ENCODE assay signal across 1 cellular context in the genomic region with DNA sequence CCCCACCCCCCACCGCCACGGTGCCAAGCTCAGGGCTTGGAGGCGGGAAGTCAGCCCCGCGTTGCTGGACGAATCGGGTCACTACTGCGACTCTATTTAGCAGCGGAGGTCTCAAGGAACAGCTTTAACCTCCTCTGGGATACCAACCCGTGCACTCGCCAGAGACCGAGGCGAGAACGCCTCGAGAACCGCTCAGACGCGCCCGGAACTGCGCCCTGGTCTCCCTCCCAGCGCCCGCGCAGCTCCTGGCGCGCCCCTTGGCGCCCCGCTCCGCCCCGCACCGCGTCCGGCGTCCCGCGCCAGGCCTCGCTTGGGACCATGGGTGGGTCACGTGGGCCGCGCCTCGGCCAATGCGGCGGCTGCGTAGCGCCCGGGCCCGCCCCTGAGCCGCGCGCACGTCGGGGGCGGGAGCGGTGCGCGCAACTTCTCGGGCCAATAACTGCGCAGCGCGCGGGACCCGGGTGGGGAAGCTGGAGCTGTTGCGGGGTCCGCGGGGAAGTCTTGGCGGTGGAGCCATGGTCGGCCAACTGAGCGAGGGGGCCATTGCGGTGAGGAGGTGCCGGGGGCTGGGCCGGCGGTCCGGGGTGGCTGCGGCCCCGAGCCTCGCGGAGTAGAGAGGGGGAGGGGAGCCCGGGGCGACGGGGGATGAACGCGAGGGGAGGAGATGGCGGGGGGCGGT.
TF ChIP-seq lines count a peak whose summit lies in the region.

Gene RPA1, plus strand, starts transcription at position 427 of the 679 bp plus-strand sequence. Its CDS starts 89 bp downstream, at position 516.
A gene with protein sequence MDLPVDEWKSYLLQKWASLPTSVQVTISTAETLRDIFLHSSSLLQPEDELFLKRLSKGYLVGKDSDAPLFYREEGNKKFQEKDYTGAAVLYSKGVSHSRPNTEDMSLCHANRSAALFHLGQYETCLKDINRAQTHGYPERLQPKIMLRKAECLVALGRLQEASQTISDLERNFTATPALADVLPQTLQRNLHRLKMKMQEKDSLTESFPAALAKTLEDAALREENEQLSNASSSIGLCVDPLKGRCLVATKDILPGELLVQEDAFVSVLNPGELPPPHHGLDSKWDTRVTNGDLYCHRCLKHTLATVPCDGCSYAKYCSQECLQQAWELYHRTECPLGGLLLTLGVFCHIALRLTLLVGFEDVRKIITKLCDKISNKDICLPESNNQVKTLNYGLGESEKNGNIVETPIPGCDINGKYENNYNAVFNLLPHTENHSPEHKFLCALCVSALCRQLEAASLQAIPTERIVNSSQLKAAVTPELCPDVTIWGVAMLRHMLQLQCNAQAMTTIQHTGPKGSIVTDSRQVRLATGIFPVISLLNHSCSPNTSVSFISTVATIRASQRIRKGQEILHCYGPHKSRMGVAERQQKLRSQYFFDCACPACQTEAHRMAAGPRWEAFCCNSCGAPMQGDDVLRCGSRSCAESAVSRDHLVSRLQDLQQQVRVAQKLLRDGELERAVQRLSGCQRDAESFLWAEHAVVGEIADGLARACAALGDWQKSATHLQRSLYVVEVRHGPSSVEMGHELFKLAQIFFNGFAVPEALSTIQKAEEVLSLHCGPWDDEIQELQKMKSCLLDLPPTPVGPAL (minus strand): TSS at position 324 of the 679 bp plus-strand sequence. CDS start 1,908 bp downstream, outside the sequence.

TF ChIP-seq in K562, 482 proteins besides CTCF, POLR2A, EP300 and RAD21 (continued from another document and continues in another):
- TF ChIP-seq SFPQ (IDR thresholded peaks at IDR 0.05; ENCODE audit: low read depth, low read length) (no peak), ZBTB8A (IDR thresholded peaks at IDR 0.05; ENCODE audit: partially characterized antibody) (no peak), FOXA1 (IDR thresholded peaks at IDR 0.05; ENCODE audit: borderline replicate concordance) (no peak), RBM25 (IDR thresholded peaks at IDR 0.05; ENCODE audit: low read depth, low read length, severe bottlenecking) (peak; percentile 95), FOS (IDR thresholded peaks at IDR 0.05; ENCODE audit: extremely low read depth, insufficient read length) (peak; percentile 16), ATF7 (IDR thresholded peaks at IDR 0.05) (peak; percentile 8; the same call in 1 of the 2 replicates), ZNF175 (CRISPR knock-in tag; IDR thresholded peaks at IDR 0.05; ENCODE audit: low read depth) (no peak), CHD2 (IDR thresholded peaks at IDR 0.05; ENCODE audit: low read depth, low read length) (no peak), PHF21A (IDR thresholded peaks at IDR 0.05; ENCODE audit: borderline replicate concordance, low read depth) (no peak), SMAD2 (IDR thresholded peaks at IDR 0.05; ENCODE audit: low read depth, low read length) (no peak), RHOXF2B (CRISPR knock-in tag; conservative IDR thresholded peaks at IDR 0.05) (no peak), SREBF2 (CRISPR knock-in tag; IDR thresholded peaks at IDR 0.05) (no peak), CHCHD3 (CRISPR knock-in tag; IDR thresholded peaks at IDR 0.05) (no peak), RERE (CRISPR knock-in tag; IDR thresholded peaks at IDR 0.05; ENCODE audit: borderline replicate concordance) (no peak), ZFP1 (CRISPR knock-in tag; IDR thresholded peaks at IDR 0.05) (no peak), SMARCB1 (IDR thresholded peaks at IDR 0.05; ENCODE audit: insufficient read length, low read depth) (no peak), HES1 (IDR thresholded peaks at IDR 0.05; ENCODE audit: low read depth) (no peak), ZNF696 (CRISPR knock-in tag; conservative IDR thresholded peaks at IDR 0.05) (no peak), PTRF (tag; IDR thresholded peaks at IDR 0.05) (no peak), ERF (CRISPR knock-in tag; IDR thresholded peaks at IDR 0.05) (no peak), E2F3 (CRISPR knock-in tag; IDR thresholded peaks at IDR 0.05) (0 out of 2 replicates have a peak, but pooled peaks have one; percentile 36), TRIM25 (IDR thresholded peaks at IDR 0.05; ENCODE audit: borderline replicate concordance) (no peak), ELK1 (CRISPR knock-in tag; IDR thresholded peaks at IDR 0.05) (no peak), SRSF1 (IDR thresholded peaks at IDR 0.05; ENCODE audit: low read depth, low read length) (no peak), RBM34 (IDR thresholded peaks at IDR 0.05; ENCODE audit: borderline replicate concordance, insufficient read depth, low read length) (0 out of 2 replicates have a peak, but pooled peaks have one; percentile 25), CC2D1A (IDR thresholded peaks at IDR 0.05) (no peak), KAT2B (IDR thresholded peaks at IDR 0.05; ENCODE audit: low read depth, low read length) (no peak), ZNF121 (CRISPR knock-in tag; conservative IDR thresholded peaks at IDR 0.05) (no peak), HSF4 (CRISPR knock-in tag; IDR thresholded peaks at IDR 0.05; ENCODE audit: borderline replicate concordance) (no peak)
- TF ChIP-seq, protein P1, sequence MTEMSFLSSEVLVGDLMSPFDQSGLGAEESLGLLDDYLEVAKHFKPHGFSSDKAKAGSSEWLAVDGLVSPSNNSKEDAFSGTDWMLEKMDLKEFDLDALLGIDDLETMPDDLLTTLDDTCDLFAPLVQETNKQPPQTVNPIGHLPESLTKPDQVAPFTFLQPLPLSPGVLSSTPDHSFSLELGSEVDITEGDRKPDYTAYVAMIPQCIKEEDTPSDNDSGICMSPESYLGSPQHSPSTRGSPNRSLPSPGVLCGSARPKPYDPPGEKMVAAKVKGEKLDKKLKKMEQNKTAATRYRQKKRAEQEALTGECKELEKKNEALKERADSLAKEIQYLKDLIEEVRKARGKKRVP (CRISPR knock-in tag; IDR thresholded peaks at IDR 0.05) = no peak
- TF ChIP-seq, protein P2, sequence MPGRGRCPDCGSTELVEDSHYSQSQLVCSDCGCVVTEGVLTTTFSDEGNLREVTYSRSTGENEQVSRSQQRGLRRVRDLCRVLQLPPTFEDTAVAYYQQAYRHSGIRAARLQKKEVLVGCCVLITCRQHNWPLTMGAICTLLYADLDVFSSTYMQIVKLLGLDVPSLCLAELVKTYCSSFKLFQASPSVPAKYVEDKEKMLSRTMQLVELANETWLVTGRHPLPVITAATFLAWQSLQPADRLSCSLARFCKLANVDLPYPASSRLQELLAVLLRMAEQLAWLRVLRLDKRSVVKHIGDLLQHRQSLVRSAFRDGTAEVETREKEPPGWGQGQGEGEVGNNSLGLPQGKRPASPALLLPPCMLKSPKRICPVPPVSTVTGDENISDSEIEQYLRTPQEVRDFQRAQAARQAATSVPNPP (IDR thresholded peaks at IDR 0.05; ENCODE audit: borderline replicate concordance, insufficient read depth, insufficient read length) = no peak
- TF ChIP-seq, protein P3, sequence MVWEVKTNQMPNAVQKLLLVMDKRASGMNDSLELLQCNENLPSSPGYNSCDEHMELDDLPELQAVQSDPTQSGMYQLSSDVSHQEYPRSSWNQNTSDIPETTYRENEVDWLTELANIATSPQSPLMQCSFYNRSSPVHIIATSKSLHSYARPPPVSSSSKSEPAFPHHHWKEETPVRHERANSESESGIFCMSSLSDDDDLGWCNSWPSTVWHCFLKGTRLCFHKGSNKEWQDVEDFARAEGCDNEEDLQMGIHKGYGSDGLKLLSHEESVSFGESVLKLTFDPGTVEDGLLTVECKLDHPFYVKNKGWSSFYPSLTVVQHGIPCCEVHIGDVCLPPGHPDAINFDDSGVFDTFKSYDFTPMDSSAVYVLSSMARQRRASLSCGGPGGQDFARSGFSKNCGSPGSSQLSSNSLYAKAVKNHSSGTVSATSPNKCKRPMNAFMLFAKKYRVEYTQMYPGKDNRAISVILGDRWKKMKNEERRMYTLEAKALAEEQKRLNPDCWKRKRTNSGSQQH (CRISPR knock-in tag; IDR thresholded peaks at IDR 0.05) = no peak
- TF ChIP-seq, protein P4, sequence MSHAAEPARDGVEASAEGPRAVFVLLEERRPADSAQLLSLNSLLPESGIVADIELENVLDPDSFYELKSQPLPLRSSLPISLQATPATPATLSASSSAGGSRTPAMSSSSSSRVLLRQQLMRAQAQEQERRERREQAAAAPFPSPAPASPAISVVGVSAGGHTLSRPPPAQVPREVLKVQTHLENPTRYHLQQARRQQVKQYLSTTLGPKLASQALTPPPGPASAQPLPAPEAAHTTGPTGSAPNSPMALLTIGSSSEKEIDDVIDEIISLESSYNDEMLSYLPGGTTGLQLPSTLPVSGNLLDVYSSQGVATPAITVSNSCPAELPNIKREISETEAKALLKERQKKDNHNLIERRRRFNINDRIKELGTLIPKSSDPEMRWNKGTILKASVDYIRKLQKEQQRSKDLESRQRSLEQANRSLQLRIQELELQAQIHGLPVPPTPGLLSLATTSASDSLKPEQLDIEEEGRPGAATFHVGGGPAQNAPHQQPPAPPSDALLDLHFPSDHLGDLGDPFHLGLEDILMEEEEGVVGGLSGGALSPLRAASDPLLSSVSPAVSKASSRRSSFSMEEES (CRISPR knock-in tag; IDR thresholded peaks at IDR 0.05) = peak; percentile 93
